In genomic region chr7:76008156-76008687, GRCh38 we compare ENCODE assay signal across 1 cellular context.
TF ChIP-seq lines count a peak whose summit lies in the region.

No MANE protein-coding gene starts in this region.

TF ChIP-seq in A549, 52 proteins besides CTCF, POLR2A, EP300 and RAD21 (continued from another document):
- no peak for TF ChIP-seq E2F6 (IDR thresholded peaks at IDR 0.05; ENCODE audit: borderline replicate concordance, low read depth)
